ENCODE assay signal across 8 cellular contexts in the genomic region with DNA sequence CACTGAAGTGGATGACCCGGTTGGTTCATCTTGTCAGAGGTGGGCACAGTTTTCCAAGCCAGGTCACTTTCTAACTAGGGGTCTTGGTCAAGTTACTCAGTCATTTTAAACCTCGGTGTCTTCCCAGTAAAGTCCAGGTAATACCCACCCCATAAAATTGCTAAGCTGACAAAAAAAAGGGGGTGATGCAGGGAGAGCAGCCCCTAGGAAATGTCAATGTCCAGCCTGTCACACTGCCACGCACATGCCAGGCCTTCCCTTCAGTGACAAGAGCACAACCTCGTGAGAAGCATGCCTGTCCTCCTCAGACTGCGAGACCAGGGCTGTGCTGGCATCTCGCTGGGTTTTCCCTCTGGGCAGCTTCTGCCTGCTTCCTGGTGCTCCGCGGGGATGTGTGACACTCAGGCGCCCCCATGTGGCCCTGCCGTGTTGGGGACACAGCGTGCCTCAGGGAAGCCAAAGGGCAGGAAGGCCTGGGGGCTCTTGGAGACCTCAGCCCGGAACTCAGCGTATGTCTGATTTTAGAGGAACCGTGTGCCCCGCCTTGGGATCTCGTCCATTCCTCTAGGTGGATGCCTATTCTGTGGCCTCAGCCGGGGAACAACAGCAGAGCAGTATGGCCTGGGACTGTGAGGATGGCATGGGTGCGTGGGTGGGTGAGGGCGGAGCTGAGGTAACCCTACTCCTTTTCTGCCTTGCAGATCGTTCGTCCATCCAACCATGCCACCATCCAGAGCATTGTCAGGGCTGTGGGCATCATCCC. TPM values are rescaled to one million over a fixed set of nuclear protein-coding genes. Genes with fewer than 3 reads are reported as not detected.
DNase-seq lines count a peak whose midpoint lies in the region; ATAC-seq and TF ChIP-seq lines count a peak whose summit lies in the region.

No MANE protein-coding gene starts in this region.

- H3K4me1 Mint-ChIP-seq in Calu3 (ENCODE audit: low read depth, unreplicated experiment), result no peaks in the 10 kb centered on the region

- no peak overlapping the region for H3K27ac Mint-ChIP-seq in Calu3 (ENCODE audit: unreplicated experiment)

- CTCF ChIA-PET in Calu3 (lab: Charles Lee), result interaction anchor here (0.5 to 3.1 kb wide), 10 partner anchors 9 to 319 kb away, joined by 3 to 81 read pairs (median 4); no protein-coding TSS in a partner anchor

- no peaks in the 10 kb centered on the region for H3K36me3 Mint-ChIP-seq in Calu3 (ENCODE audit: insufficient read depth, unreplicated experiment)

- no TSS peak for BruUV-seq in Calu3 (replicated peaks; lab: Mats Ljungman, UMichigan)

- DNase-seq in Calu3, result peak; percentile 92
- peak; percentile 27 for DNase-seq in NCI-H1092 treated with DMSO at 0.1 percent for 48 hours (lab: John Stamatoyannopoulos, UW)
- peak; percentile 75 for DNase-seq in UCSD-AML1 (lab: John Stamatoyannopoulos, UW; ENCODE audit: unreplicated experiment)
- peak; percentile 50 for DNase-seq in astrocyte of the spinal cord (ENCODE audit: low read depth, low spot score)
- peak; percentile 35 for DNase-seq in iPS DF 19.7 (ENCODE audit: low read depth, low spot score)
- peak; percentile 44 for DNase-seq in smooth muscle cell of the brain vasculature (ENCODE audit: low read depth, low spot score)

- in situ Hi-C loops in astrocyte of the spinal cord (cut with HindIII; ENCODE audit: low sequenced_read_pairs), result no loop called here

- TF ChIP-seq CTCF in Calu3 (IDR thresholded peaks at IDR 0.05; ENCODE audit: unreplicated experiment), result peak; percentile 84
- TF ChIP-seq CTCF in astrocyte of the spinal cord (IDR thresholded peaks at IDR 0.05; ENCODE audit: low read depth, low read length), result peak; percentile 89

- no peak overlapping the region for H3K4me3 ChIP-seq in astrocyte of the spinal cord (ENCODE audit: low read depth, low read length)

- H3K27me3 Mint-ChIP-seq in Calu3 (ENCODE audit: unreplicated experiment), result peaks cover 47% of the 10 kb centered on the region

- no peaks in the 10 kb centered on the region for H3K9me3 Mint-ChIP-seq in Calu3 (ENCODE audit: low read depth, unreplicated experiment)

- peak; percentile 67 for ATAC-seq in GM21737 (IDR thresholded peaks at IDR 0.05; ENCODE audit: unreplicated experiment)
- ATAC-seq in HG02973 (IDR thresholded peaks at IDR 0.05; ENCODE audit: unreplicated experiment), result no peak

- no peak overlapping the region for H3K4me3 Mint-ChIP-seq in Calu3 (ENCODE audit: low read depth, unreplicated experiment)

- intact Hi-C loops in Calu3 (cut with micrococcal nuclease; ENCODE audit: unreplicated experiment), result loop anchor here (1.0 kb wide), 2 partner anchors 265 to 288 kb away; no protein-coding TSS in a partner anchor

RNA-seq across cellular contexts. Expression of a gene that starts 10.2 kb away (rescaled TPM):
- not detected in 2 replicates for total RNA-seq in Calu3 (2022)

RNA-seq across cellular contexts. Expression of a gene that starts 12.1 kb away (rescaled TPM):
- not detected in 2 replicates for total RNA-seq in Calu3 (2022)

RNA-seq across cellular contexts. Expression of a gene that starts 36.1 kb away (rescaled TPM):
- not detected in 2 replicates for total RNA-seq in Calu3 (2022)

Comparison
In these comparisons a context has a peak if more than half of its experiments do, and no peak if none do; other contexts are left out.
1. DNase-seq: peak in every context shown above with its lines; median percentile 92 in Calu3; 75 in UCSD-AML1; 50 in astrocyte of the spinal cord; 44 in smooth muscle cell of the brain vasculature; 35 in iPS DF 19.7; 27 in NCI-H1092 treated with DMSO at 0.1 percent for 48 hours.